In genomic region chr18:79778291-79778791, GRCh38 we compare ENCODE assay signal across 18 cellular contexts. TPM values are rescaled to one million over a fixed set of nuclear protein-coding genes. Genes with fewer than 3 reads are reported as not detected.
"Had no signal": no experiment of that assay in that cellular context is flagged by ENCODE, and none has a peak within 500 bp of the region (broad histone marks: within the 10 kb centered on the region; RNA-seq: fewer than 3 reads in every experiment).

No MANE protein-coding gene starts in this region.

- ATAC-seq: activated CD8-positive, alpha-beta memory T cell treated with anti-CD3 and anti-CD28 coated beads, Interleukin-2, amount 10 ng/mL, durations not matched to agents 7 days and 5 days; activated T-cell treated with anti-CD3 and anti-CD28 coated beads, Interleukin-2, amount 50 U/mL, for 72 hours; foreskin keratinocyte; right cardiac atrium; stimulated activated naive CD8-positive, alpha-beta T cell treated with anti-CD3 and anti-CD28 coated beads, Interleukin-15, amount 100 ng/mL, for 72 hours had no signal

- DNase-seq: activated CD4-positive, alpha-beta T cell treated with anti-CD3 and anti-CD28 coated beads, Interleukin-2, amount 50 U/mL, for 4 hours; activated CD4-positive, CD25-positive, alpha-beta regulatory T cell treated with anti-CD3 and anti-CD28 coated beads, Interleukin-2, amount 50 U/mL, for 72 hours; activated CD8-positive, alpha-beta memory T cell treated with anti-CD3 and anti-CD28 coated beads, Interleukin-2, amount 10 ng/mL, durations not matched to agents 7 days and 5 days; activated T-cell treated with anti-CD3 and anti-CD28 coated beads, Interleukin-2, amount 50 U/mL, for 72 hours; anterior cingulate cortex; cerebellar nuclear complex; effector memory CD4-positive, alpha-beta T cell; foreskin keratinocyte; glutamatergic neuron; kidney glomerular epithelial cell; occipital lobe; right cardiac atrium; stimulated activated CD4-positive, alpha-beta T cell treated with anti-CD3 and anti-CD28 coated beads, Interleukin-1b, Interleukin-23, amount 100 ng/mL, for 48 hours; stimulated activated naive CD8-positive, alpha-beta T cell treated with anti-CD3 and anti-CD28 coated beads, Interleukin-15, amount 100 ng/mL, for 72 hours; T-helper 9 cell; testis had no signal

- H3K4me3 ChIP-seq: prostate gland, testis had no signal

- H3K27me3 Mint-ChIP-seq: activated CD8-positive, alpha-beta memory T cell treated with anti-CD3 and anti-CD28 coated beads, Interleukin-2, amount 10 ng/mL, durations not matched to agents 7 days and 5 days had no signal

- H3K4me1 ChIP-seq: foreskin keratinocyte, prostate gland, testis had no signal

- H3K9me3 ChIP-seq: prostate gland, testis had no signal

- H3K27ac Mint-ChIP-seq: activated CD8-positive, alpha-beta memory T cell treated with anti-CD3 and anti-CD28 coated beads, Interleukin-2, amount 10 ng/mL, durations not matched to agents 7 days and 5 days; activated T-cell treated with anti-CD3 and anti-CD28 coated beads, Interleukin-2, amount 50 U/mL, for 72 hours; nephron; stimulated activated naive CD8-positive, alpha-beta T cell treated with anti-CD3 and anti-CD28 coated beads, Interleukin-15, amount 100 ng/mL, for 72 hours had no signal

- H3K4me3 Mint-ChIP-seq: activated CD8-positive, alpha-beta memory T cell treated with anti-CD3 and anti-CD28 coated beads, Interleukin-2, amount 10 ng/mL, durations not matched to agents 7 days and 5 days; activated T-cell treated with anti-CD3 and anti-CD28 coated beads, Interleukin-2, amount 50 U/mL, for 72 hours; nephron; stimulated activated naive CD8-positive, alpha-beta T cell treated with anti-CD3 and anti-CD28 coated beads, Interleukin-15, amount 100 ng/mL, for 72 hours had no signal

- H3K36me3 ChIP-seq: prostate gland had no signal

- H3K27ac ChIP-seq: foreskin keratinocyte, prostate gland, testis had no signal

- H3K27me3 ChIP-seq: foreskin keratinocyte, testis had no signal

- H3K4me1 Mint-ChIP-seq: activated CD8-positive, alpha-beta memory T cell treated with anti-CD3 and anti-CD28 coated beads, Interleukin-2, amount 10 ng/mL, durations not matched to agents 7 days and 5 days; nephron; stimulated activated naive CD8-positive, alpha-beta T cell treated with anti-CD3 and anti-CD28 coated beads, Interleukin-15, amount 100 ng/mL, for 72 hours had no signal

- H3K36me3 Mint-ChIP-seq: activated CD8-positive, alpha-beta memory T cell treated with anti-CD3 and anti-CD28 coated beads, Interleukin-2, amount 10 ng/mL, durations not matched to agents 7 days and 5 days had no signal

RNA-seq across cellular contexts. Expression of gene KCNG2, which starts 19.4 kb away (rescaled TPM):
- total RNA-seq: activated CD8-positive, alpha-beta memory T cell treated with anti-CD3 and anti-CD28 coated beads, Interleukin-2, amount 10 ng/mL, durations not matched to agents 7 days and 5 days; activated T-cell treated with anti-CD3 and anti-CD28 coated beads, Interleukin-2, amount 50 U/mL, for 72 hours; foreskin keratinocyte had no signal
- polyA plus RNA-seq: foreskin keratinocyte, right cardiac atrium had no signal
